Comparison of ENCODE assay signal across 23 cellular contexts in genomic region chr16:48136547-48137360, GRCh38. TPM values are rescaled to one million over a fixed set of nuclear protein-coding genes. Genes with fewer than 3 reads are reported as not detected.
DNase-seq lines count a peak whose midpoint lies in the region; ATAC-seq, FAIRE-seq and TF ChIP-seq lines count a peak whose summit lies in the region.
"Had no signal": no experiment of that assay in that cellular context is flagged by ENCODE, and none has a peak within 500 bp of the region (broad histone marks: within the 10 kb centered on the region; RNA-seq: fewer than 3 reads in every experiment).

No MANE protein-coding gene starts in this region.

- H2BK12ac ChIP-seq in neuronal stem cell (ENCODE audit: low read length), result no peak overlapping the region

- no peaks in the 10 kb centered on the region for H3K79me1 ChIP-seq in neuronal stem cell (ENCODE audit: low read depth, low read length)

- intact Hi-C loops in body of pancreas (cut with DNase I), result no loop called here
- intact Hi-C loops in left ventricle myocardium superior (cut with micrococcal nuclease), result no loop called here
- intact Hi-C loops in pancreas (cut with DNase I), result no loop called here

- 36 to 39% methylated on average over 9 of the region's 9 CpGs for WGBS in body of pancreas, 2 donors
- WGBS in pancreas, 2 donors, result 38 to 49% methylated on average over 9 of the region's 9 CpGs
- no CpG with 5 or more reads among the region's 9 CpGs for WGBS in neuronal stem cell (ENCODE audit: extremely low coverage in 2 of 2, insufficient read length in 2 of 2, insufficient replicate concordance in 1 of 2), 2 donors

- no peak overlapping the region for H3K4ac ChIP-seq in neuronal stem cell (ENCODE audit: low read length)

- H3K23ac ChIP-seq in neuronal stem cell (ENCODE audit: low read depth, low read length, poor library complexity), result no peak overlapping the region

- H3K9ac ChIP-seq in neuronal stem cell (ENCODE audit: low read depth, low read length, poor library complexity), result no peak overlapping the region

- H4K91ac ChIP-seq in neuronal stem cell (ENCODE audit: low read depth, low read length, poor library complexity), result no peak overlapping the region

- H3K4me1 ChIP-seq in body of pancreas, result peaks cover 34% of the 10 kb centered on the region
- H3K4me1 ChIP-seq in pancreas, result peaks cover 0 to 7% (median 0%) of the 10 kb centered on the region in 3 donors
- H3K4me1 ChIP-seq in neuronal stem cell (ENCODE audit: control insufficient read depth in 2 of 2, insufficient read depth in 1 of 2, low read depth in 1 of 2, low read length in 2 of 2), result peaks cover 0 to 5% of the 10 kb centered on the region in 2 donors
- H3K4me1 ChIP-seq: foreskin keratinocyte, Peyer's patch, tibial artery had no signal

- H3K36me3 ChIP-seq in MG63, result no peaks in the 10 kb centered on the region
- H3K36me3 ChIP-seq in body of pancreas (replicated peaks in 1 of 2; ENCODE audit: insufficient read depth in 1 of 2, low read depth in 2 of 2), result no peaks in the 10 kb centered on the region
- H3K36me3 ChIP-seq in pancreas, result no peaks in the 10 kb centered on the region
- H3K36me3 ChIP-seq in neuronal stem cell (replicated peaks in 1 of 2; ENCODE audit: control insufficient read depth in 2 of 2, insufficient read depth in 2 of 2, low read length in 2 of 2), result no peaks in the 10 kb centered on the region
- H3K36me3 ChIP-seq: Peyer's patch, tibial artery had no signal

- no peak for TF ChIP-seq POLR2A in body of pancreas (IDR thresholded peaks at IDR 0.05)

- H2AK5ac ChIP-seq in neuronal stem cell (ENCODE audit: low read depth, low read length), result no peak overlapping the region

- H3K14ac ChIP-seq in neuronal stem cell (ENCODE audit: low read length), result no peak overlapping the region

- FAIRE-seq in pancreas (lab: Jason Lieb, UNC), result no peak
- FAIRE-seq: endothelial cell of umbilical vein had no signal

- H3K4me3 ChIP-seq in MG63 (no peak overlapping the region), body of pancreas (no peak overlapping the region), pancreas (no peak overlapping the region), neuronal stem cell (ENCODE audit: low read length in 2 of 2) (no peak overlapping the region)
- H3K4me3 ChIP-seq: Peyer's patch, tibial artery had no signal

- TF ChIP-seq CTCF in body of pancreas (IDR thresholded peaks at IDR 0.05), result no peak
- no peak for TF ChIP-seq CTCF in pancreas (IDR thresholded peaks at IDR 0.05)

- ATAC-seq in body of pancreas (peak; percentile 9), left ventricle myocardium superior (peak; percentile 92), pancreas (peak; percentile 59 to 80 (median 62))
- ATAC-seq: foreskin keratinocyte, HCT116, sciatic nerve had no signal

- DNase-seq in MG63 (peak; percentile 23), body of pancreas (peak in 1 of 4 donors; percentile 21), left ventricle myocardium superior (no peak), pancreas (peak in 1 of 6 donors; percentile 11), neuronal stem cell (ENCODE audit: low spot score) (no peak), NCI-H345 treated with DMSO at 0.1 percent for 48 hours (lab: John Stamatoyannopoulos, UW; ENCODE audit: unreplicated experiment) (no peak), SKM-1 (lab: John Stamatoyannopoulos, UW; ENCODE audit: unreplicated experiment) (no peak)
- no peak for DNase-seq in activated CD4-positive, alpha-beta T cell treated with anti-CD3 and anti-CD28 coated beads for 1 hour
- DNase-seq: activated CD4-positive, alpha-beta memory T cell treated with anti-CD3 and anti-CD28 coated beads for 36 hours; activated naive CD4-positive, alpha-beta T cell treated with anti-CD3 and anti-CD28 coated beads for 36 hours; CD4-positive, CD25-positive, alpha-beta regulatory T cell; DMS79; foreskin keratinocyte; NCI-H1436 treated with DMSO at 0.1 percent for 48 hours; nucleus accumbens; stimulated activated CD4-positive, alpha-beta T cell treated with anti-CD3 and anti-CD28 coated beads, Interleukin-1b, Interleukin-23, amount 100 ng/mL, for 48 hours; stimulated activated naive CD4-positive, alpha-beta T cell; tibial artery had no signal

- H3K27ac ChIP-seq in body of pancreas (no peak overlapping the region), pancreas (no peak overlapping the region), neuronal stem cell (replicated peaks; ENCODE audit: low read length) (no peak overlapping the region)
- H3K27ac ChIP-seq: foreskin keratinocyte, Peyer's patch, tibial artery had no signal

- H3K18ac ChIP-seq in neuronal stem cell (ENCODE audit: low read length), result no peak overlapping the region

- no peak overlapping the region for H2BK15ac ChIP-seq in neuronal stem cell (ENCODE audit: low read length)

- H2BK5ac ChIP-seq in neuronal stem cell (ENCODE audit: low read length), result no peak overlapping the region

- H3K9me3 ChIP-seq in MG63, result no peaks in the 10 kb centered on the region
- H3K9me3 ChIP-seq in body of pancreas, result no peaks in the 10 kb centered on the region
- H3K9me3 ChIP-seq in pancreas, result no peaks in the 10 kb centered on the region
- no peaks in the 10 kb centered on the region for H3K9me3 ChIP-seq in neuronal stem cell (replicated peaks in 1 of 2; ENCODE audit: control insufficient read depth in 2 of 2, insufficient read depth in 1 of 2, low read depth in 1 of 2, low read length in 2 of 2)
- H3K9me3 ChIP-seq: Peyer's patch, tibial artery had no signal

- H3K4me2 ChIP-seq in neuronal stem cell (ENCODE audit: insufficient read depth, low read length, poor library complexity, severe bottlenecking), result no peak overlapping the region

- no peak overlapping the region for H2BK120ac ChIP-seq in neuronal stem cell (ENCODE audit: low read depth, low read length)

- H3K27me3 ChIP-seq in MG63 (no peaks in the 10 kb centered on the region), body of pancreas (no peaks in the 10 kb centered on the region), pancreas (no peaks in the 10 kb centered on the region), neuronal stem cell (ENCODE audit: control insufficient read depth in 3 of 3, insufficient read depth in 3 of 3, low read depth in 1 of 3, low read length in 3 of 3) (no peaks in the 10 kb centered on the region)
- H3K27me3 ChIP-seq: Peyer's patch had no signal

- H2AFZ ChIP-seq in neuronal stem cell (ENCODE audit: low read length), result no peak overlapping the region

- no peak overlapping the region for H4K8ac ChIP-seq in neuronal stem cell (ENCODE audit: low read depth, low read length)

RNA-seq across cellular contexts. Expression of gene ABCC12, which starts 19.0 kb away (rescaled TPM):
- total RNA-seq in MG63 (2014; rRNA removed; shearing (Covaris generic); ENCODE audit: low replicate concordance), result not detected in 2 replicates
- total RNA-seq in body of pancreas, result not detected
- not detected for total RNA-seq in left ventricle myocardium superior
- not detected for total RNA-seq in pancreas
- polyA plus RNA-seq in pancreas, result not detected
- polyA plus RNA-seq in neuronal stem cell (2013, experiment 1 of 2), result 0.11 TPM
- polyA plus RNA-seq in neuronal stem cell (2013, experiment 2 of 2), result 0.06 TPM
- total RNA-seq: activated CD4-positive, alpha-beta memory T cell treated with anti-CD3 and anti-CD28 coated beads for 36 hours; activated naive CD4-positive, alpha-beta T cell treated with anti-CD3 and anti-CD28 coated beads for 36 hours; CD4-positive, CD25-positive, alpha-beta regulatory T cell; endothelial cell of umbilical vein; foreskin keratinocyte; M059J; Peyer's patch; sciatic nerve had no signal
- polyA plus RNA-seq: CD4-positive, CD25-positive, alpha-beta regulatory T cell; endothelial cell of umbilical vein; foreskin keratinocyte had no signal

Comparison
In these comparisons a context has a peak if more than half of its experiments do, and no peak if none do; other contexts are left out.
1. ATAC-seq: peak in every context shown above with its lines; median percentile 92 in left ventricle myocardium superior; 62 in pancreas; 9 in body of pancreas.